24 cellular contexts compared by ENCODE assay signal in genomic region chr4:31016322-31017061, GRCh38.
DNase-seq lines count a peak whose midpoint lies in the region; ATAC-seq, FAIRE-seq and TF ChIP-seq lines count a peak whose summit lies in the region.
"Had no signal": no experiment of that assay in that cellular context is flagged by ENCODE, and none has a peak within 500 bp of the region (broad histone marks: within the 10 kb centered on the region; RNA-seq: fewer than 3 reads in every experiment).

No MANE protein-coding gene starts in this region.

- FAIRE-seq in HepG2 (lab: Jason Lieb, UNC): no peak
- FAIRE-seq: GM12891, RCC 7860 had no signal

- ATAC-seq in HepG2: no peak
- ATAC-seq in right lobe of liver: no peak
- ATAC-seq in WTC11: peak; percentile 66
- ATAC-seq in GM18868 (IDR thresholded peaks at IDR 0.05; ENCODE audit: unreplicated experiment): no peak

- H3K36me3 Mint-ChIP-seq in WTC11: no peaks in the 10 kb centered on the region

- TF ChIP-seq POLR2A in HepG2 (IDR thresholded peaks at IDR 0.05; ENCODE audit: insufficient read depth in 1 of 2, low read depth in 2 of 2, low read length in 2 of 2) (no peak), right lobe of liver (IDR thresholded peaks at IDR 0.05) (no peak)

- POLR2A ChIA-PET in HepG2 (lab: Yijun Ruan, JAX) (no interaction called here), WTC11 (lab: Charles Lee) (no interaction called here)

- in situ Hi-C loops in HepG2 (cut with HindIII; ENCODE audit: extremely low pct_ligation_motif_present, low pct_unique_long_range_greater_than_20kb): no loop called here

- H3K9me3 Mint-ChIP-seq in WTC11: no peaks in the 10 kb centered on the region

- peaks cover 1% of the 10 kb centered on the region; the same call in 1 of the 2 replicates for H3K4me1 Mint-ChIP-seq in WTC11
- H3K4me1 Mint-ChIP-seq: CD8-positive, alpha-beta memory T cell had no signal

- no peak overlapping the region for H3K4me3 ChIP-seq in HepG2 (replicated peaks in 1 of 3; ENCODE audit: insufficient read depth in 1 of 3, low read depth in 2 of 3, low read length in 3 of 3)
- H3K4me3 ChIP-seq in right lobe of liver: no peak overlapping the region
- H3K4me3 ChIP-seq: SJCRH30 had no signal

- no peak for TF ChIP-seq CTCF in HepG2 (CRISPR knock-in tag; IDR thresholded peaks at IDR 0.05)
- TF ChIP-seq CTCF in right lobe of liver (IDR thresholded peaks at IDR 0.05): no peak
- no peak for TF ChIP-seq CTCF in WTC11 (IDR thresholded peaks at IDR 0.05)

- peak overlapping the region; percentile 23 for H2AFZ ChIP-seq in HepG2 (ENCODE audit: low read length)

- H3K4me3 Mint-ChIP-seq in WTC11: no peak overlapping the region
- H3K4me3 Mint-ChIP-seq: CD8-positive, alpha-beta memory T cell had no signal

- DNase-seq in HepG2 (ENCODE audit: low spot score) (no peak), right lobe of liver (no peak), WTC11 (ENCODE audit: low spot score) (peak; percentile 16), iPS-NIHi7 (ENCODE audit: extremely low spot score) (peak; percentile 20), NCI-H128 (lab: John Stamatoyannopoulos, UW; ENCODE audit: unreplicated experiment) (no peak), NCI-H1417 treated with DMSO at 0.1 percent for 48 hours (lab: John Stamatoyannopoulos, UW) (no peak), cardiac septum (ENCODE audit: low spot score) (no peak)
- DNase-seq: 8988T; AML-193; Calu3; CD8-positive, alpha-beta memory T cell; DMS153; NCI-H1092 treated with DMSO at 0.1 percent for 48 hours; NCI-H1694 treated with DMSO at 0.1 percent for 48 hours; NCI-H2081 treated with DMSO at 0.1 percent for 48 hours; NCI-H446; NCI-H526; OCI-M1; SJCRH30 had no signal

- WGBS in HepG2 (ENCODE audit: low lambda C conversion rate): 0% methylated on average over 2 of the region's 2 CpGs
- 54% methylated on average over 2 of the region's 2 CpGs for WGBS in right lobe of liver (ENCODE audit: insufficient coverage, low coverage, low lambda C conversion rate, missing lambda C conversion rate)

- TF ChIP-seq RAD21 in HepG2 (CRISPR knock-in tag; IDR thresholded peaks at IDR 0.05): no peak

- no peaks in the 10 kb centered on the region for H3K36me3 ChIP-seq in HepG2 (replicated peaks in 1 of 2; ENCODE audit: control insufficient read depth in 1 of 2, insufficient read depth in 2 of 2, low read length in 2 of 2)
- no peaks in the 10 kb centered on the region for H3K36me3 ChIP-seq in right lobe of liver

- H3K27me3 Mint-ChIP-seq in WTC11 (ENCODE audit: low read depth): peaks cover 8% of the 10 kb centered on the region
- H3K27me3 Mint-ChIP-seq: CD8-positive, alpha-beta memory T cell had no signal

- BruUV-seq in HepG2 (replicated peaks; lab: Mats Ljungman, UMichigan): no TSS peak

- H3K4me1 ChIP-seq in HepG2 (ENCODE audit: insufficient read depth, low read length): no peaks in the 10 kb centered on the region
- H3K4me1 ChIP-seq in right lobe of liver: no peaks in the 10 kb centered on the region
- H3K4me1 ChIP-seq: SJCRH30 had no signal

- no peaks in the 10 kb centered on the region for H3K27me3 ChIP-seq in HepG2 (ENCODE audit: control insufficient read depth in 1 of 2, insufficient read depth in 2 of 2, low read length in 2 of 2)
- no peaks in the 10 kb centered on the region for H3K27me3 ChIP-seq in right lobe of liver
- H3K27me3 ChIP-seq: SJCRH30 had no signal

- TF ChIP-seq EP300 in HepG2 (IDR thresholded peaks at IDR 0.05; ENCODE audit: low read depth in 2 of 2, low read length in 2 of 2): no peak
- TF ChIP-seq EP300 in HepG2 (CRISPR knock-in tag; IDR thresholded peaks at IDR 0.05; ENCODE audit: borderline replicate concordance): no peak

- CTCF ChIA-PET in HepG2 (lab: Yijun Ruan, JAX; ENCODE audit: low intra/inter-chr PET ratio, low total read pairs) (no interaction called here), WTC11 (lab: Charles Lee) (interaction anchor here (0.6 kb wide), 1 partner anchor 657 kb away, joined by 3 read pairs; no protein-coding TSS in a partner anchor)

- no peaks in the 10 kb centered on the region for H3K9me3 ChIP-seq in HepG2 (ENCODE audit: low read length)
- H3K9me3 ChIP-seq in right lobe of liver: no peaks in the 10 kb centered on the region
- H3K9me3 ChIP-seq: SJCRH30 had no signal

- H3K4me2 ChIP-seq in HepG2 (ENCODE audit: low read depth, low read length): no peak overlapping the region
- H3K4me2 ChIP-seq: KMS-11 had no signal

- no peaks in the 10 kb centered on the region for H4K20me1 ChIP-seq in HepG2 (ENCODE audit: insufficient read depth, low read length)

- intact Hi-C loops in HepG2 (cut with micrococcal nuclease; ENCODE audit: unreplicated experiment): no loop called here
- intact Hi-C loops in right lobe of liver (cut with DNase I): no loop called here
- intact Hi-C loops in cardiac septum (cut with DNase I): no loop called here

- H3K79me2 ChIP-seq in HepG2 (ENCODE audit: insufficient read depth, low read length): no peaks in the 10 kb centered on the region

- H3K27ac Mint-ChIP-seq in WTC11: no peak overlapping the region; the same call in 1 of the 2 replicates
- H3K27ac Mint-ChIP-seq: CD8-positive, alpha-beta memory T cell had no signal

- H3K27ac ChIP-seq in HepG2 (ENCODE audit: extremely low read length, insufficient read depth, low read length): no peak overlapping the region
- H3K27ac ChIP-seq in right lobe of liver: no peak overlapping the region
- H3K27ac ChIP-seq: C4-2B, KMS-11, SJCRH30 had no signal

- no peak overlapping the region for H3K9ac ChIP-seq in HepG2 (ENCODE audit: insufficient read depth, low read depth, low read length)
- H3K9ac ChIP-seq: KMS-11 had no signal

TF ChIP-seq in HepG2, 621 proteins besides CTCF, POLR2A, EP300 and RAD21 (continues in another document):
- TF ChIP-seq TFDP2 (CRISPR knock-in tag; IDR thresholded peaks at IDR 0.05): no peak
- no peak for TF ChIP-seq LBX2 (CRISPR knock-in tag; IDR thresholded peaks at IDR 0.05; ENCODE audit: borderline replicate concordance)

TF ChIP-seq in WTC11, 78 proteins besides CTCF, POLR2A, EP300 and RAD21:
- TF ChIP-seq ZNF396 (CRISPR knock-in tag; IDR thresholded peaks at IDR 0.05; ENCODE audit: borderline replicate concordance) (no peak), FOXJ3 (CRISPR knock-in tag; IDR thresholded peaks at IDR 0.05; ENCODE audit: borderline replicate concordance) (no peak), GABPB1 (CRISPR knock-in tag; IDR thresholded peaks at IDR 0.05) (no peak), IRF2 (CRISPR knock-in tag; IDR thresholded peaks at IDR 0.05; ENCODE audit: borderline replicate concordance, low read depth) (no peak), HMGA2 (CRISPR knock-in tag; IDR thresholded peaks at IDR 0.05) (no peak), SP1 (CRISPR knock-in tag; conservative IDR thresholded peaks at IDR 0.05) (no peak), TEAD1 (CRISPR knock-in tag; IDR thresholded peaks at IDR 0.05) (no peak), TP53 (CRISPR knock-in tag; IDR thresholded peaks at IDR 0.05) (no peak), ZBTB21 (CRISPR knock-in tag; IDR thresholded peaks at IDR 0.05; ENCODE audit: borderline replicate concordance) (no peak), PRDM15 (CRISPR knock-in tag; IDR thresholded peaks at IDR 0.05) (no peak), GTF2I (CRISPR knock-in tag; conservative IDR thresholded peaks at IDR 0.05) (no peak)
TF ChIP-seq in WTC11: peak in this region for 0.

Comparison
In these comparisons a context has a peak if more than half of its experiments do, and no peak if none do; other contexts are left out.
1. DNase-seq: peak in WTC11 (single experiment) and iPS-NIHi7 (single experiment); none in HepG2 (single experiment), right lobe of liver (0 of 3), NCI-H128 (single experiment), NCI-H1417 treated with DMSO at 0.1 percent for 48 hours (single experiment) and cardiac septum (single experiment).